Comparison of ENCODE assay signal across 12 cellular contexts in the genomic region with DNA sequence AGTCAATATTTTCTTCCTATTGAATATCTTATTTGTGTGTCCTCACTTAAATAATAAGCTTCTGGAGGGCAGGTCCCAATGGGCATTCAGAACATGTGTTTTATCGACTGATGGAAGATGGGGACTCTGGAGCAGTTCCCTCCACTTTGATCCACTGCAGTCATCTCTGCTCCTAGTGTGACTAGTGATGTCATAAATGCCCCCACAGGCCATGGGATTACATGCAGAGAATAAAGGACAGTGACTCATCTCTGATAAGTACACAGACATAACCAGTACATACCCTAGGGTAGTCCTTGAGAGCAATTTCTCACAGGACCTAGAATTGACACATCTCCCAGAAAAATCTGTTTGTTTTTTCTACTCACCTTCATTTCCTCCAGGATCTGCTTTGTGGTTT. TPM values are rescaled to one million over a fixed set of nuclear protein-coding genes. Genes with fewer than 3 reads are reported as not detected.
A peak's percentile ranks its signal among the peaks of the same experiment; 100 is the strongest.
DNase-seq lines count a peak whose midpoint lies in the region; ATAC-seq, FAIRE-seq and TF ChIP-seq lines count a peak whose summit lies in the region.
"Had no signal": no experiment of that assay in that cellular context is flagged by ENCODE, and none has a peak within 500 bp of the region (broad histone marks: within the 10 kb centered on the region; RNA-seq: fewer than 3 reads in every experiment).

No MANE protein-coding gene starts in this region.

- CTCF ChIA-PET in HCT116 (lab: Charles Lee): interaction anchor here (1.0 to 4.7 kb wide), 6 partner anchors 9 to 494 kb away, joined by 3 to 37 read pairs (median 5); no protein-coding TSS in a partner anchor

- no peaks in the 10 kb centered on the region for H3K9me3 ChIP-seq in HCT116 (ENCODE audit: control insufficient read depth in 1 of 2, insufficient read depth in 1 of 2, low read depth in 1 of 2, low read length in 2 of 2)
- H3K9me3 ChIP-seq in left ventricle myocardium inferior (replicated peaks): no peaks in the 10 kb centered on the region
- H3K9me3 ChIP-seq: uterus had no signal

- H4K20me1 ChIP-seq in HCT116 (ENCODE audit: insufficient read depth): no peaks in the 10 kb centered on the region

- peak; percentile 81 for ATAC-seq in HCT116
- ATAC-seq: naive thymus-derived CD4-positive, alpha-beta T cell had no signal

- H3K27me3 ChIP-seq in HCT116 (ENCODE audit: insufficient read depth, low read length): peaks cover 3% of the 10 kb centered on the region; the same call in 1 of the 2 replicates
- peaks cover 6% of the 10 kb centered on the region for H3K27me3 ChIP-seq in left ventricle myocardium inferior (ENCODE audit: low read depth)
- H3K27me3 ChIP-seq: uterus had no signal

- peak overlapping the region; percentile 20; the same call in 1 of the 2 replicates for H3K4me2 ChIP-seq in HCT116 (ENCODE audit: low read length)

- no peak for TF ChIP-seq RAD21 in HCT116 (IDR thresholded peaks at IDR 0.05; ENCODE audit: low read depth)

- no peak overlapping the region for H3K27ac Mint-ChIP-seq in activated T-helper 1 cell treated with anti-CD3 and anti-CD28 coated beads, Interleukin-12 subunit alpha, Interleukin-12 subunit beta, Interleukin-2, Interleukin-4 antibody, amounts not matched to agents 30 ng/mL and 10 ng/mL and 1 ng/mL, durations not matched to agents 14 hours and 24 hours and 36 hours
- H3K27ac Mint-ChIP-seq: naive thymus-derived CD4-positive, alpha-beta T cell had no signal

- H3K4me3 ChIP-seq in HCT116 (replicated peaks in 1 of 2; ENCODE audit: low read depth in 1 of 2, low read length in 2 of 2) (no peak overlapping the region), epithelial cell of esophagus (ENCODE audit: low read length) (no peak overlapping the region), skeletal muscle cell (ENCODE audit: low read depth, low read length) (no peak overlapping the region), left ventricle myocardium inferior (no peak overlapping the region)
- H3K4me3 ChIP-seq: uterus had no signal

- BruUV-seq in HCT116 (replicated peaks; lab: Mats Ljungman, UMichigan): no TSS peak

- H3K4me1 Mint-ChIP-seq in activated T-helper 1 cell treated with anti-CD3 and anti-CD28 coated beads, Interleukin-12 subunit alpha, Interleukin-12 subunit beta, Interleukin-2, Interleukin-4 antibody, amounts not matched to agents 30 ng/mL and 10 ng/mL and 1 ng/mL, durations not matched to agents 14 hours and 24 hours and 36 hours (ENCODE audit: low read depth): no peaks in the 10 kb centered on the region

- H3K27ac ChIP-seq in HCT116 (ENCODE audit: low read depth, low read length) (no peak overlapping the region), left ventricle myocardium inferior (replicated peaks) (no peak overlapping the region)
- H3K27ac ChIP-seq: uterus had no signal

- POLR2A ChIA-PET in HCT116 (lab: Charles Lee): interaction anchor here (0.6 to 0.7 kb wide), 2 partner anchors 365 to 432 kb away, joined by 3 read pairs; no protein-coding TSS in a partner anchor

- H3K36me3 Mint-ChIP-seq in activated T-helper 1 cell treated with anti-CD3 and anti-CD28 coated beads, Interleukin-12 subunit alpha, Interleukin-12 subunit beta, Interleukin-2, Interleukin-4 antibody, amounts not matched to agents 30 ng/mL and 10 ng/mL and 1 ng/mL, durations not matched to agents 14 hours and 24 hours and 36 hours (ENCODE audit: low read depth): no peaks in the 10 kb centered on the region
- H3K36me3 Mint-ChIP-seq: naive thymus-derived CD4-positive, alpha-beta T cell had no signal

- no peak overlapping the region for H3K4me3 Mint-ChIP-seq in activated T-helper 1 cell treated with anti-CD3 and anti-CD28 coated beads, Interleukin-12 subunit alpha, Interleukin-12 subunit beta, Interleukin-2, Interleukin-4 antibody, amounts not matched to agents 30 ng/mL and 10 ng/mL and 1 ng/mL, durations not matched to agents 14 hours and 24 hours and 36 hours
- H3K4me3 Mint-ChIP-seq: naive thymus-derived CD4-positive, alpha-beta T cell had no signal

- intact Hi-C loops in HCT116 (cut with micrococcal nuclease): loop anchor here (2.0 to 10.0 kb wide), 2 partner anchors 365 to 431 kb away; no protein-coding TSS in a partner anchor
- intact Hi-C loops in activated T-helper 1 cell treated with anti-CD3 and anti-CD28 coated beads, Interleukin-12 subunit alpha, Interleukin-12 subunit beta, Interleukin-2, Interleukin-4 antibody, amounts not matched to agents 30 ng/mL and 10 ng/mL and 1 ng/mL, durations not matched to agents 14 hours and 24 hours and 36 hours (cut with micrococcal nuclease): no loop called here
- intact Hi-C loops in left ventricle myocardium inferior (cut with micrococcal nuclease): no loop called here

- no peaks in the 10 kb centered on the region for H3K36me3 ChIP-seq in HCT116 (ENCODE audit: control insufficient read depth in 1 of 2, insufficient read depth in 2 of 2, low read length in 2 of 2)
- no peaks in the 10 kb centered on the region for H3K36me3 ChIP-seq in left ventricle myocardium inferior
- H3K36me3 ChIP-seq: uterus had no signal

- peaks cover 12% of the 10 kb centered on the region for H3K27me3 Mint-ChIP-seq in activated T-helper 1 cell treated with anti-CD3 and anti-CD28 coated beads, Interleukin-12 subunit alpha, Interleukin-12 subunit beta, Interleukin-2, Interleukin-4 antibody, amounts not matched to agents 30 ng/mL and 10 ng/mL and 1 ng/mL, durations not matched to agents 14 hours and 24 hours and 36 hours (ENCODE audit: insufficient read depth)

- H3K79me2 ChIP-seq in HCT116 (ENCODE audit: insufficient read depth, low read length): no peaks in the 10 kb centered on the region

- RAD21 ChIA-PET in HCT116 (lab: Charles Lee; ENCODE audit: low non-redundant PET in 1 of 2, low total read pairs in 2 of 2, uncharacterized antibody in 2 of 2, unreplicated experiment in 2 of 2): interaction anchor here in 1 of 2 experiments (0.7 kb wide), 1 partner anchor 393 kb away, joined by 5 read pairs; no protein-coding TSS in a partner anchor

- peak; percentile 84 for FAIRE-seq in RCC 7860 (lab: Jason Lieb, UNC)
- FAIRE-seq: small intestine had no signal

- no peak overlapping the region for H2AFZ ChIP-seq in HCT116 (ENCODE audit: low read depth, low read length, poor library complexity, severe bottlenecking)

- no peak overlapping the region for H3K9ac ChIP-seq in HCT116 (ENCODE audit: low read length)

- no peaks in the 10 kb centered on the region for H3K9me3 Mint-ChIP-seq in activated T-helper 1 cell treated with anti-CD3 and anti-CD28 coated beads, Interleukin-12 subunit alpha, Interleukin-12 subunit beta, Interleukin-2, Interleukin-4 antibody, amounts not matched to agents 30 ng/mL and 10 ng/mL and 1 ng/mL, durations not matched to agents 14 hours and 24 hours and 36 hours
- H3K9me3 Mint-ChIP-seq: naive thymus-derived CD4-positive, alpha-beta T cell had no signal

- TF ChIP-seq CTCF in HCT116 (IDR thresholded peaks at IDR 0.05 in 2 of 3, conservative IDR thresholded peaks at IDR 0.05 in 1 of 3; ENCODE audit: borderline replicate concordance in 1 of 3, insufficient read depth in 1 of 3, low read depth in 2 of 3, low read length in 2 of 3): no peak
- no peak for TF ChIP-seq CTCF in epithelial cell of esophagus (IDR thresholded peaks at IDR 0.05; ENCODE audit: insufficient read depth, low read depth, low read length, missing control alignments)
- no peak for TF ChIP-seq CTCF in left ventricle myocardium inferior (IDR thresholded peaks at IDR 0.05; ENCODE audit: borderline replicate concordance)

- DNase-seq in HCT116 (ENCODE audit: low read depth, low spot score): no peak
- peak; percentile 91 for DNase-seq in RCC 7860 (ENCODE audit: low spot score)
- peak; percentile 89 for DNase-seq in epithelial cell of esophagus (ENCODE audit: low read depth)
- peak; percentile 48 for DNase-seq in skeletal muscle cell (ENCODE audit: low read depth)
- DNase-seq in NCI-H187 (lab: John Stamatoyannopoulos, UW): no peak
- no peak for DNase-seq in activated T-helper 1 cell treated with anti-CD3 and anti-CD28 coated beads, Interleukin-12 subunit alpha, Interleukin-12 subunit beta, Interleukin-2, Interleukin-4 antibody, amounts not matched to agents 30 ng/mL and 10 ng/mL and 1 ng/mL, durations not matched to agents 14 hours and 24 hours and 36 hours (ENCODE audit: low spot score)
- no peak for DNase-seq in left ventricle myocardium inferior
- DNase-seq: activated naive CD4-positive, alpha-beta T cell treated with anti-CD3 and anti-CD28 coated beads, Interleukin-2, amount 50 U/mL, for 16 hours; DND-41; naive thymus-derived CD4-positive, alpha-beta T cell; small intestine; uterus had no signal

- no peak for TF ChIP-seq POLR2A in HCT116 (IDR thresholded peaks at IDR 0.05; ENCODE audit: borderline replicate concordance, extremely low read depth, insufficient read depth, insufficient read length)

- no peaks in the 10 kb centered on the region for H3K9me2 ChIP-seq in HCT116 (ENCODE audit: insufficient read depth)

- H3K4me1 ChIP-seq in HCT116 (ENCODE audit: control insufficient read depth in 1 of 2, insufficient read depth in 2 of 2, low read length in 2 of 2): peaks cover 0 to 30% of the 10 kb centered on the region in 2 experiments; a peak in 3 of 4 replicates
- no peaks in the 10 kb centered on the region for H3K4me1 ChIP-seq in left ventricle myocardium inferior
- H3K4me1 ChIP-seq: uterus had no signal

TF ChIP-seq in HCT116, 20 proteins besides CTCF, POLR2A, EP300 and RAD21:
- TF ChIP-seq TCF7L2 (IDR thresholded peaks at IDR 0.05; ENCODE audit: borderline replicate concordance, extremely low read depth, insufficient read depth, insufficient read length): peak; percentile 31
- TF ChIP-seq CEBPB (IDR thresholded peaks at IDR 0.05; ENCODE audit: low read depth): no peak

RNA-seq across cellular contexts. Expression of gene FMN1, which starts 49.4 kb away (rescaled TPM):
- total RNA-seq in HCT116 (2021; ENCODE audit: unreplicated experiment) (0.39 TPM), left ventricle myocardium inferior (4.5 TPM)
- polyA plus RNA-seq in HCT116 (2012): 0.07 and 0.10 TPM in 2 replicates
- total RNA-seq in activated T-helper 1 cell treated with anti-CD3 and anti-CD28 coated beads, Interleukin-12 subunit alpha, Interleukin-12 subunit beta, Interleukin-2, Interleukin-4 antibody, amounts not matched to agents 30 ng/mL and 10 ng/mL and 1 ng/mL, durations not matched to agents 14 hours and 24 hours and 36 hours: 0.03 TPM in 1 of 2 replicates, not detected in the other

Comparison
In these comparisons a context has a peak if more than half of its experiments do, and no peak if none do; other contexts are left out.
1. DNase-seq: peak in RCC 7860 (single experiment), epithelial cell of esophagus (single experiment) and skeletal muscle cell (single experiment); none in HCT116 (single experiment), NCI-H187 (0 of 2), activated T-helper 1 cell treated with anti-CD3 and anti-CD28 coated beads, Interleukin-12 subunit alpha, Interleukin-12 subunit beta, Interleukin-2, Interleukin-4 antibody, amounts not matched to agents 30 ng/mL and 10 ng/mL and 1 ng/mL, durations not matched to agents 14 hours and 24 hours and 36 hours (single experiment) and left ventricle myocardium inferior (single experiment).